14 cellular contexts compared by ENCODE assay signal in the genomic region with DNA sequence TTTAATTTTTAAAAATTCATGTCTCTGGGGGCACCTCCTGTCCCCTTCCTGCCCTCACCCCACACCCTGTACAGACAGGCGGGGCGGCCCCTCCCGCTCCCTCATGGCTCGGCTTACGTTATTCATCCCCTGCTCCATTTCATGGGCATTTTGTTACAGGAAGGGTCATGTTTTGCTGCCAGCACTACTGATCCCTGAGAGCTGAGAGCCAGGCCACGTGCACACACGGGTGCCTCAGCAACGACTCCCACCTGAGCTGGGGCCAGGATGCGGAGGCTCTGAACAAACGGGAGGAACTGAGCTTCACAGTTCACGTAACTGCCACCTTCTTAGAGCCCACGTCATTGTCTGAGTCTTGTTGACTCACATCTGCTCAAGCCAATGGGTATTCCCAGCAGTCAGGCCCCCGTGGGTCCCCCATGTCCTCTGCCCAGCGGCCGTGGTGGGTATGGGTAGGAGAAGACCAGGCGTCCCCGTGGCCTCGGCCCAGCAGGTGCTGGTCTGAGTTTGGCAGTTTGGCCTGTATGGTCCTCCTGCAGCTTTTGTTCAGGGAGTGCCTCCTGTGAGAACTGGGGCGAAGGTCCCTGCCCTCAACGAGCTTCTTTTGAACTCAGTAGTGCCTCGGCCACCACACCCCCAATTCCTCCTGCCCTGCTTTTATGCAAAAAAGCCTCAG. TPM values are rescaled to one million over a fixed set of nuclear protein-coding genes. Genes with fewer than 3 reads are reported as not detected.
DNase-seq lines count a peak whose midpoint lies in the region; ATAC-seq, FAIRE-seq and TF ChIP-seq lines count a peak whose summit lies in the region.
"Had no signal": no experiment of that assay in that cellular context is flagged by ENCODE, and none has a peak within 500 bp of the region (broad histone marks: within the 10 kb centered on the region; RNA-seq: fewer than 3 reads in every experiment).

No MANE protein-coding gene starts in this region.

- DNase-seq in A549 (ENCODE audit: low read depth in 1 of 2, low spot score in 1 of 2) (no peak), PC-3 (peak; percentile 7), kidney epithelial cell (ENCODE audit: low read depth) (peak; percentile 21), NCI-H1694 treated with DMSO at 0.1 percent for 48 hours (lab: John Stamatoyannopoulos, UW) (no peak), germinal center (ENCODE audit: low spot score) (no peak), UCSD-AML1 (lab: John Stamatoyannopoulos, UW; ENCODE audit: unreplicated experiment) (no peak)
- DNase-seq in CD8-positive, alpha-beta T cell = peak in 1 of 7 experiments; percentile 66
- DNase-seq: activated CD4-positive, alpha-beta T cell treated with anti-CD3 and anti-CD28 coated beads for 1 hour; KG1; T-helper 1 cell had no signal

- TF ChIP-seq POLR2A in A549 (IDR thresholded peaks at IDR 0.05; ENCODE audit: low read length) = no peak

- no peaks in the 10 kb centered on the region for H3K9me3 Mint-ChIP-seq in CD8-positive, alpha-beta T cell
- H3K9me3 Mint-ChIP-seq: CD14-positive monocyte; stimulated activated effector memory CD8-positive, alpha-beta T cell treated with anti-CD3 and anti-CD28 coated beads, Interleukin-12 subunit alpha, Interleukin-12 subunit beta, amount 100 ng/mL, for 72 hours had no signal

- no peak for TF ChIP-seq RAD21 in A549 (conservative IDR thresholded peaks at IDR 0.05 in 1 of 2, IDR thresholded peaks at IDR 0.05 in 1 of 2)

- H3K4me1 ChIP-seq in A549 = peaks cover 3% of the 10 kb centered on the region; the same call in 1 of the 3 replicates
- peaks cover 24% of the 10 kb centered on the region for H3K4me1 ChIP-seq in CD8-positive, alpha-beta T cell (ENCODE audit: insufficient read depth, low read length)
- peaks cover 17% of the 10 kb centered on the region for H3K4me1 ChIP-seq in PC-3 (ENCODE audit: insufficient read depth, low read length)

- peak overlapping the region; percentile 64 for H3K4me3 Mint-ChIP-seq in CD8-positive, alpha-beta T cell
- H3K4me3 Mint-ChIP-seq: stimulated activated effector memory CD8-positive, alpha-beta T cell treated with anti-CD3 and anti-CD28 coated beads, Interleukin-12 subunit alpha, Interleukin-12 subunit beta, amount 100 ng/mL, for 72 hours had no signal

- 81% methylated on average over 12 of the region's 21 CpGs for WGBS in A549 (ENCODE audit: missing lambda C conversion rate)

- H3K27ac Mint-ChIP-seq in CD8-positive, alpha-beta T cell = peak overlapping the region; percentile 79
- H3K27ac Mint-ChIP-seq: stimulated activated effector memory CD8-positive, alpha-beta T cell treated with anti-CD3 and anti-CD28 coated beads, Interleukin-12 subunit alpha, Interleukin-12 subunit beta, amount 100 ng/mL, for 72 hours had no signal

- peak overlapping the region; percentile 77 for H2AFZ ChIP-seq in PC-3 (ENCODE audit: low read length)

- peak overlapping the region; percentile 51 for H3K9ac ChIP-seq in PC-3 (ENCODE audit: low read length)

- POLR2A ChIA-PET in A549 (lab: Yijun Ruan, JAX) = no interaction called here
- POLR2A ChIA-PET in CD8-positive, alpha-beta T cell (lab: Charles Lee) = no interaction called here
- POLR2A ChIA-PET in PC-3 (lab: Charles Lee; ENCODE audit: unreplicated experiment) = no interaction called here

- ATAC-seq in A549 = no peak
- peak; percentile 81 for ATAC-seq in CD8-positive, alpha-beta T cell
- ATAC-seq in PC-3 = peak; percentile 29

- no peak for FAIRE-seq in A549 (lab: Jason Lieb, UNC)
- FAIRE-seq: G401.6, GM19239 had no signal

- TF ChIP-seq EP300 in A549 (IDR thresholded peaks at IDR 0.05) = no peak

- H3K27me3 Mint-ChIP-seq in CD8-positive, alpha-beta T cell (ENCODE audit: low read depth) = peaks cover 17% of the 10 kb centered on the region

- no peaks in the 10 kb centered on the region for H4K20me1 ChIP-seq in PC-3 (ENCODE audit: low read length)

- no peaks in the 10 kb centered on the region for H3F3A ChIP-seq in PC-3 (ENCODE audit: low read length, unreplicated experiment)

- H3K4me1 Mint-ChIP-seq in CD8-positive, alpha-beta T cell (ENCODE audit: low read depth) = peaks cover 25% of the 10 kb centered on the region

- H3K9me3 ChIP-seq in A549 = no peaks in the 10 kb centered on the region
- H3K9me3 ChIP-seq in CD8-positive, alpha-beta T cell (ENCODE audit: low read length) = no peaks in the 10 kb centered on the region
- H3K9me3 ChIP-seq in PC-3 (ENCODE audit: low read length) = no peaks in the 10 kb centered on the region

- intact Hi-C loops in CD8-positive, alpha-beta T cell (cut with DNase I, micrococcal nuclease) = no loop called here
- intact Hi-C loops in PC-3 (cut with micrococcal nuclease) = no loop called here

- H3K27ac ChIP-seq in A549 (no peak overlapping the region; a peak in 1 of 6 replicates), PC-3 (ENCODE audit: low read length) (peak overlapping the region; percentile 51)
- no peak overlapping the region for H3K27ac ChIP-seq in CD8-positive, alpha-beta T cell (ENCODE audit: low read depth, low read length)

- H3K4me2 ChIP-seq in A549 (0 out of 3 replicates have a peak overlapping the region, but pooled peaks have one; percentile 26), PC-3 (ENCODE audit: low read length) (peak overlapping the region; percentile 71)

- H3K36me3 ChIP-seq in CD8-positive, alpha-beta T cell (ENCODE audit: insufficient read depth, low read length) = no peaks in the 10 kb centered on the region
- H3K36me3 ChIP-seq in PC-3 (ENCODE audit: low read depth, low read length) (no peaks in the 10 kb centered on the region), kidney epithelial cell (ENCODE audit: control insufficient read depth, insufficient read depth, low read length) (no peaks in the 10 kb centered on the region)

- no TSS peak for BruUV-seq in PC-3 (replicated peaks; lab: Mats Ljungman, UMichigan)

- no peaks in the 10 kb centered on the region for H3K79me2 ChIP-seq in PC-3 (ENCODE audit: low read length)

- H3K4me3 ChIP-seq in A549 (no peak overlapping the region), PC-3 (ENCODE audit: low read length) (no peak overlapping the region), kidney epithelial cell (ENCODE audit: low read depth, low read length) (no peak overlapping the region)
- H3K4me3 ChIP-seq in CD8-positive, alpha-beta T cell (ENCODE audit: low read depth, low read length) = peak overlapping the region; percentile 33

- H3K36me3 Mint-ChIP-seq in CD8-positive, alpha-beta T cell = no peaks in the 10 kb centered on the region
- H3K36me3 Mint-ChIP-seq: CD14-positive monocyte; stimulated activated effector memory CD8-positive, alpha-beta T cell treated with anti-CD3 and anti-CD28 coated beads, Interleukin-12 subunit alpha, Interleukin-12 subunit beta, amount 100 ng/mL, for 72 hours had no signal

- no peaks in the 10 kb centered on the region for H3K9me2 ChIP-seq in PC-3 (replicated peaks; ENCODE audit: low read length)

- TF ChIP-seq CTCF in A549 (IDR thresholded peaks at IDR 0.05) (no peak), PC-3 (conservative IDR thresholded peaks at IDR 0.05; ENCODE audit: low read depth, low read length) (no peak), kidney epithelial cell (IDR thresholded peaks at IDR 0.05; ENCODE audit: insufficient read depth, low read length, poor library complexity, severe bottlenecking) (no peak)
- TF ChIP-seq CTCF in CD8-positive, alpha-beta T cell (IDR thresholded peaks at IDR 0.05) = no peak

- peaks cover 10% of the 10 kb centered on the region for H3K27me3 ChIP-seq in CD8-positive, alpha-beta T cell (ENCODE audit: insufficient read depth, low read length)
- H3K27me3 ChIP-seq in PC-3 (ENCODE audit: low read length) (no peaks in the 10 kb centered on the region), kidney epithelial cell (ENCODE audit: control insufficient read depth, insufficient read depth, low read length) (no peaks in the 10 kb centered on the region)

- CTCF ChIA-PET in A549 (lab: Yijun Ruan, JAX) = no interaction called here
- CTCF ChIA-PET in CD8-positive, alpha-beta T cell (lab: Charles Lee) = interaction anchor here (0.8 kb wide), 1 partner anchor 480 kb away, joined by 3 read pairs; no protein-coding TSS in a partner anchor
- CTCF ChIA-PET in PC-3 (lab: Charles Lee) = no interaction called here

TF ChIP-seq in A549, 52 proteins besides CTCF, POLR2A, EP300 and RAD21:
- TF ChIP-seq CBX2 (IDR thresholded peaks at IDR 0.05; ENCODE audit: borderline replicate concordance, low read depth) (no peak), NR3C1 (IDR thresholded peaks at IDR 0.05) (no peak), JUN (IDR thresholded peaks at IDR 0.05) (no peak), HOXA7 (CRISPR knock-in tag; IDR thresholded peaks at IDR 0.05) (no peak)

RNA-seq across cellular contexts. Expression of a gene that starts 16.4 kb away (rescaled TPM):
- polyA plus RNA-seq in A549 (2011; rRNA removed) (0.30 and 0.54 TPM in 2 replicates), A549 (2017; fragmentation: RNase III; extraction: RNeasy Plus Mini Kit Qiagen cat#74134 plus additional on column Dnase treatment) (0.28 to 1.1 TPM (median 1.1 TPM) in 3 replicates)
- polyA plus RNA-seq in A549 (2012; cell fraction: cytosol; rRNA removed) = 0.22 and 0.34 TPM in 2 replicates
- polyA plus RNA-seq in A549 (2012; cell fraction: nucleus; rRNA removed) = 0.31 and 0.37 TPM in 2 replicates
- 0.04 and 0.05 TPM in 2 replicates for polyA minus RNA-seq in A549 (2011; rRNA and poly(A)+ RNA removed)
- under 1 TPM; 0.60 to 0.83 TPM for total RNA-seq in CD8-positive, alpha-beta T cell
- total RNA-seq in PC-3 (2014; rRNA removed) (26.9 and 35.5 TPM in 2 replicates), kidney epithelial cell (6.4 and 11.4 TPM in 2 replicates)

Comparison
In these comparisons a context has a peak if more than half of its experiments do, and no peak if none do; other contexts are left out.
1. ATAC-seq: peak in CD8-positive, alpha-beta T cell (single experiment) and PC-3 (single experiment); none in A549 (0 of 2).
2. DNase-seq: peak in PC-3 (single experiment) and kidney epithelial cell (single experiment); none in A549 (0 of 2), NCI-H1694 treated with DMSO at 0.1 percent for 48 hours (single experiment), germinal center (single experiment) and UCSD-AML1 (single experiment).